In the genomic region with DNA sequence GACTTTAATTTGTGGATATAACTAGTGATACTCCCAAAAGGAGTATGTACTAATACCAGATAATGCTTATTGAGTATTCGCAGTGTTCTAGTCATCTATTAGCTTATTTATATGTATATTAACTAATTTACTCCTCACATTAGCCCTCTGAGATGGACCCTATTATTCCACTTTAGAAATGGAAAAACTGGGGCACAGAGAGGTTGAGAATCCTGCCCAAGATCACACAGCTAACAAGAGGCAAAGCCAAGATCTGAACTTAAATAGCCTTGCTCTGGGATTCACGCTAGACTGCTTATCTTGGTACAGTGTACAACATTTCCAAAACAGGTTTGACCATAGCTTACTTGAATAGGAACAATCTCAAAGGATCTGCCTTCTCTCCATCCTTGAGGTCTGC, we compare ENCODE assay signal across 1 cellular context.
A peak's percentile ranks its signal among the peaks of the same experiment; 100 is the strongest.
TF ChIP-seq lines count a peak whose summit lies in the region.

No MANE protein-coding gene starts in this region.

TF ChIP-seq in HepG2, 621 proteins besides CTCF, POLR2A, EP300 and RAD21:
- TF ChIP-seq ZNF768 (CRISPR knock-in tag; IDR thresholded peaks at IDR 0.05) (peak; percentile 18; the same call in 1 of the 2 replicates), AHDC1 (CRISPR knock-in tag; IDR thresholded peaks at IDR 0.05; ENCODE audit: borderline replicate concordance) (no peak), ZNF329 (CRISPR knock-in tag; IDR thresholded peaks at IDR 0.05; ENCODE audit: low read depth) (no peak)
TF ChIP-seq in HepG2: peak in this region for 1.
